In the genomic region with DNA sequence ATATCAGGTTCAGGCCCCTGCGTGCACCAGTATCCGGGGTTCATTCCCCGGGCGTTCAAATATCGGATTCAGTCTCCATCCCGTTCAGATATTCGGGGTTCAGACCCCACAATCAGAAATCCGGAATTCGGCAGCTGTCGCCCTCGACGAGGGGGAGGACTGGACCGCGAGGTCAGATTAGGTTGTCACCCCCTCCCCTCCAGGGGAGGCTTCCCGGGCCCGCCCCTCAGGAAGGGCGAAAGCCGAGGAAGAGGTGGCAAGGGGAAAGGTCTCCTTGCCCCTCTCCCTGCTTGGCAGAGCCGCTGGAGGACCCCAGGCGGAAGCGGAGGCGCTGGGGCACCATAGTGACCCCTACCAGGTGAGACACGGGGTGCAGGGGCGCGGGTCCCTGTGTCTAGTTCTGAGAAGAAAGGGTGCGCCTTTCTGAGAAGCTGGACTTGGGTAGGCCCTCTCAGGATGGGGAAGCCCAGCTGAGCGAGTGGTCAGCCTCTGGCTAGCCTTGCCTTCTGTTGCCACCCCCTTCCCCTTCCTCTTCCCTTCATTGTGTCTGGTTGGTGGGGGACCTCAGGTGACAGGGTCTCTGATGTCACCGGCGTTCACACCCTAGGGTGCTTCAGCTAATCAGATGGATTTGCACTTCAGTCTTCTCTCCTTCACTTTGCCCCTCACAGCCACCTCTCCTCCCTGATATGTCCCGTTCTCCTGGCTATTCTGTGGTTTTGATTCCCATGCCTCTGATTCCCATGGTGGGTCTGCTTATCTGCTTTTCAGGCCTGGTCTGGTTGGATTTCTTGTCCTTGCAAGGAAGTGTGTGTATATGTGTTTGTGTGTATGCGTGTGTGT, we compare ENCODE assay signal across 7 cellular contexts. TPM values are rescaled to one million over a fixed set of nuclear protein-coding genes. Genes with fewer than 3 reads are reported as not detected.
A peak's percentile ranks its signal among the peaks of the same experiment; 100 is the strongest.
DNase-seq lines count a peak whose midpoint lies in the region; ATAC-seq, FAIRE-seq and TF ChIP-seq lines count a peak whose summit lies in the region.

No MANE protein-coding gene starts in this region.

- peak overlapping the region; percentile 97 for H3K9ac ChIP-seq in NT2/D1 (ENCODE audit: insufficient read length, low read depth)

- H3K9me3 ChIP-seq in NT2/D1 (ENCODE audit: insufficient read depth, low read length), result peaks cover 16% of the 10 kb centered on the region
- H3K9me3 ChIP-seq in right lobe of liver, result no peaks in the 10 kb centered on the region
- no peaks in the 10 kb centered on the region for H3K9me3 ChIP-seq in suprapubic skin

- peak overlapping the region; percentile 89 for H3K4me3 ChIP-seq in NT2/D1 (ENCODE audit: insufficient read length, low read depth)
- peak overlapping the region; percentile 98 for H3K4me3 ChIP-seq in choroid plexus epithelial cell (ENCODE audit: low read depth, low read length)
- H3K4me3 ChIP-seq in right lobe of liver, result peak overlapping the region; percentile 79 to 98 (median 95)
- peak overlapping the region; percentile 96 for H3K4me3 ChIP-seq in suprapubic skin

- ATAC-seq in right lobe of liver (peak in 1 of 4 donors; percentile 18), HG03378 (IDR thresholded peaks at IDR 0.05; ENCODE audit: unreplicated experiment) (no peak)

- intact Hi-C loops in right lobe of liver (cut with DNase I), result no loop called here

- WGBS in right lobe of liver (ENCODE audit: insufficient coverage, low coverage, low lambda C conversion rate, missing lambda C conversion rate), result 5% methylated on average over 11 of the region's 31 CpGs
- WGBS in suprapubic skin, result 4% methylated on average over 24 of the region's 31 CpGs

- FAIRE-seq in GM12891 (lab: Jason Lieb, UNC), result no peak

- H3K27ac ChIP-seq in right lobe of liver, result peak overlapping the region; percentile 56 to 87 (median 74)
- H3K27ac ChIP-seq in suprapubic skin, result peak overlapping the region; percentile 95

- H3K27me3 ChIP-seq in NT2/D1 (ENCODE audit: insufficient read depth, insufficient read length), result peaks cover 10% of the 10 kb centered on the region
- no peaks in the 10 kb centered on the region for H3K27me3 ChIP-seq in right lobe of liver
- H3K27me3 ChIP-seq in suprapubic skin, result no peaks in the 10 kb centered on the region

- DNase-seq in GM12891 (ENCODE audit: insufficient read length, low spot score), result no peak
- no peak for DNase-seq in NT2/D1 (ENCODE audit: low read depth, low spot score)
- peak; percentile 33 for DNase-seq in choroid plexus epithelial cell (ENCODE audit: low read depth)
- peak in 2 of 3 donors; percentile 48 to 53 for DNase-seq in right lobe of liver
- peak in 1 of 2 donors; percentile 70 for DNase-seq in suprapubic skin (ENCODE audit: low spot score in 2 of 2)
- DNase-seq in occipital lobe (lab: John Stamatoyannopoulos, UW), result no peak

- TF ChIP-seq POLR2A in GM12891 (IDR thresholded peaks at IDR 0.05; ENCODE audit: low read depth, low read length) (no peak), right lobe of liver (IDR thresholded peaks at IDR 0.05) (no peak), suprapubic skin (IDR thresholded peaks at IDR 0.05) (no peak)

- TF ChIP-seq EP300 in suprapubic skin (IDR thresholded peaks at IDR 0.05), result no peak

- TF ChIP-seq CTCF in choroid plexus epithelial cell (conservative IDR thresholded peaks at IDR 0.05; ENCODE audit: low read depth, low read length), result no peak
- TF ChIP-seq CTCF in right lobe of liver (IDR thresholded peaks at IDR 0.05), result no peak
- TF ChIP-seq CTCF in suprapubic skin (IDR thresholded peaks at IDR 0.05), result no peak

- H3K4me1 ChIP-seq in NT2/D1 (ENCODE audit: insufficient read depth, insufficient read length) (peaks cover 7% of the 10 kb centered on the region), right lobe of liver (peaks cover 0 to 22% (median 10%) of the 10 kb centered on the region in 4 donors), suprapubic skin (peaks cover 47% of the 10 kb centered on the region)

- peaks cover 44% of the 10 kb centered on the region for H3K36me3 ChIP-seq in NT2/D1 (ENCODE audit: insufficient read depth, insufficient read length, low read length)
- peaks cover 2 to 26% (median 13%) of the 10 kb centered on the region in 4 donors for H3K36me3 ChIP-seq in right lobe of liver
- H3K36me3 ChIP-seq in suprapubic skin, result peaks cover 42% of the 10 kb centered on the region

TF ChIP-seq in GM12891, 5 proteins besides CTCF, POLR2A, EP300 and RAD21:
- TF ChIP-seq POU2F2 (IDR thresholded peaks at IDR 0.05; ENCODE audit: low read depth, low read length), result no peak
- no peak for TF ChIP-seq POLR2AphosphoS5 (IDR thresholded peaks at IDR 0.05; ENCODE audit: low read depth, low read length)
- TF ChIP-seq TAF1 (IDR thresholded peaks at IDR 0.05; ENCODE audit: low read depth, low read length), result 0 out of 2 replicates have a peak, but pooled peaks have one; percentile 21
- no peak; the same call in 1 of the 2 replicates for TF ChIP-seq SPI1 (IDR thresholded peaks at IDR 0.05; ENCODE audit: low read depth, low read length)
- TF ChIP-seq PAX5 (IDR thresholded peaks at IDR 0.05; ENCODE audit: insufficient read depth, low read length, severe bottlenecking), result no peak

RNA-seq across cellular contexts. Expression of a gene that starts 0.8 kb away (rescaled TPM):
- 12.2 TPM for polyA plus RNA-seq in GM12891 (2012; ENCODE audit: low read depth, missing spikeins)
- 10 to 100 TPM; 15.8 to 19.6 (median 17.2) TPM for total RNA-seq in right lobe of liver
- 10 to 100 TPM; 29.1 to 54.4 (median 39.1) TPM for total RNA-seq in suprapubic skin
- total RNA-seq in occipital lobe, result 49.8 TPM

RNA-seq across cellular contexts. Expression of a gene that starts 12.6 kb away (rescaled TPM):
- 63.7 TPM for polyA plus RNA-seq in GM12891 (2012; ENCODE audit: low read depth, missing spikeins)
- total RNA-seq in right lobe of liver (10 to 100 TPM; 49.9 to 75.9 (median 57.1) TPM), suprapubic skin (100 to 1,000 TPM in 3 of 4 donors, 10 to 100 TPM in 1; 78.0 to 109 (median 106) TPM), occipital lobe (22.5 TPM)

RNA-seq across cellular contexts. Expression of a gene that starts 20.9 kb away (rescaled TPM):
- polyA plus RNA-seq in GM12891 (2012; ENCODE audit: low read depth, missing spikeins), result 21.1 TPM
- 10 to 100 TPM in 2 of 6 experiments, 1 to 10 TPM in 4; 5.2 to 12.9 (median 9.0) TPM for total RNA-seq in right lobe of liver
- total RNA-seq in suprapubic skin, result 10 to 100 TPM; 14.6 to 29.3 (median 21.7) TPM
- total RNA-seq in occipital lobe, result 13.1 TPM

RNA-seq across cellular contexts. Expression of a gene that starts 21.5 kb away (rescaled TPM):
- polyA plus RNA-seq in GM12891 (2012; ENCODE audit: low read depth, missing spikeins), result 51.9 TPM
- total RNA-seq in right lobe of liver (10 to 100 TPM; 22.3 to 45.8 (median 33.2) TPM), suprapubic skin (10 to 100 TPM; 48.2 to 58.7 (median 51.0) TPM), occipital lobe (27.8 TPM)

RNA-seq across cellular contexts. Expression of a gene that starts 36.3 kb away (rescaled TPM):
- polyA plus RNA-seq in GM12891 (2012; ENCODE audit: low read depth, missing spikeins), result 0.19 TPM
- total RNA-seq in right lobe of liver (under 1 TPM in 3 of 6 experiments, not detected in 3; 0.16 to 0.66 (median 0.33) TPM), suprapubic skin (under 1 TPM in 1 of 4 donors, not detected in 3; 0.42 TPM), occipital lobe (10.5 TPM)

Comparison
In these comparisons a context has a peak if more than half of its experiments do, and no peak if none do; other contexts are left out.
1. DNase-seq: peak in choroid plexus epithelial cell (single experiment) and right lobe of liver (2 of 3); none in GM12891 (single experiment), NT2/D1 (single experiment) and occipital lobe (single experiment).
2. Peak in every context shown above with its lines, with median percentiles within 50 percentile points of each other: H3K4me3 ChIP-seq.